ENCODE assay signal across 12 cellular contexts in genomic region chr9:134570151-134570621, GRCh38.
DNase-seq lines count a peak whose midpoint lies in the region; ATAC-seq and TF ChIP-seq lines count a peak whose summit lies in the region.
"Had no signal": no experiment of that assay in that cellular context is flagged by ENCODE, and none has a peak within 500 bp of the region (broad histone marks: within the 10 kb centered on the region; RNA-seq: fewer than 3 reads in every experiment).

No MANE protein-coding gene starts in this region.

- no peak overlapping the region for H3K4me3 Mint-ChIP-seq in stimulated activated effector memory CD8-positive, alpha-beta T cell treated with anti-CD3 and anti-CD28 coated beads, Interleukin-12 subunit alpha, Interleukin-12 subunit beta, amount 100 ng/mL, for 72 hours

- no peaks in the 10 kb centered on the region for H3K36me3 Mint-ChIP-seq in stimulated activated effector memory CD8-positive, alpha-beta T cell treated with anti-CD3 and anti-CD28 coated beads, Interleukin-12 subunit alpha, Interleukin-12 subunit beta, amount 100 ng/mL, for 72 hours

- no peak for TF ChIP-seq CTCF in Peyer's patch (IDR thresholded peaks at IDR 0.05)
- TF ChIP-seq CTCF in right atrium auricular region (IDR thresholded peaks at IDR 0.05) = no peak

- peaks cover 4% of the 10 kb centered on the region for H3K9me3 Mint-ChIP-seq in stimulated activated effector memory CD8-positive, alpha-beta T cell treated with anti-CD3 and anti-CD28 coated beads, Interleukin-12 subunit alpha, Interleukin-12 subunit beta, amount 100 ng/mL, for 72 hours

- H3K9me3 ChIP-seq in Peyer's patch (peaks cover 0 to 7% (median 0%) of the 10 kb centered on the region in 4 donors), right atrium auricular region (peaks cover 0 to 23% of the 10 kb centered on the region in 2 donors)

- peak; percentile 64 for DNase-seq in Daoy (ENCODE audit: low read depth)
- peak in 2 of 3 donors; percentile 20 to 30 for DNase-seq in Peyer's patch
- peak; percentile 55 for DNase-seq in right atrium auricular region (ENCODE audit: low spot score)
- DNase-seq in stimulated activated effector memory CD8-positive, alpha-beta T cell treated with anti-CD3 and anti-CD28 coated beads, Interleukin-12 subunit alpha, Interleukin-12 subunit beta, amount 100 ng/mL, for 72 hours (ENCODE audit: low spot score in 2 of 2) = no peak
- DNase-seq in KBM-7 = no peak
- no peak for DNase-seq in NCI-H748 treated with DMSO at 0.1 percent for 48 hours (lab: John Stamatoyannopoulos, UW)
- no peak for DNase-seq in stimulated activated CD4-positive, alpha-beta T cell treated with anti-CD3 and anti-CD28 coated beads, Interleukin-12 subunit alpha, Interleukin-12 subunit beta, amount 100 ng/mL, for 4 hours
- DNase-seq: anterior cingulate cortex, COR-L47, OCI-M1 had no signal

- H3K36me3 ChIP-seq in Peyer's patch = no peaks in the 10 kb centered on the region
- no peaks in the 10 kb centered on the region for H3K36me3 ChIP-seq in right atrium auricular region

- no peak overlapping the region for H3K27ac ChIP-seq in Peyer's patch
- H3K27ac ChIP-seq in right atrium auricular region = no peak overlapping the region
- H3K27ac ChIP-seq: skin epidermis had no signal

- no peak overlapping the region for H3K4me3 ChIP-seq in Peyer's patch
- no peak overlapping the region for H3K4me3 ChIP-seq in right atrium auricular region
- H3K4me3 ChIP-seq: skin epidermis had no signal

- in situ Hi-C loops in KBM-7 (cut with MboI; ENCODE audit: low pct_unique_long_range_greater_than_20kb, low sequenced_read_pairs) = no loop called here

- no peak overlapping the region for H3K27ac Mint-ChIP-seq in stimulated activated effector memory CD8-positive, alpha-beta T cell treated with anti-CD3 and anti-CD28 coated beads, Interleukin-12 subunit alpha, Interleukin-12 subunit beta, amount 100 ng/mL, for 72 hours

- no peaks in the 10 kb centered on the region for H3K4me1 Mint-ChIP-seq in stimulated activated effector memory CD8-positive, alpha-beta T cell treated with anti-CD3 and anti-CD28 coated beads, Interleukin-12 subunit alpha, Interleukin-12 subunit beta, amount 100 ng/mL, for 72 hours

- peak; percentile 39 for ATAC-seq in stimulated activated effector memory CD8-positive, alpha-beta T cell treated with anti-CD3 and anti-CD28 coated beads, Interleukin-12 subunit alpha, Interleukin-12 subunit beta, amount 100 ng/mL, for 72 hours
- ATAC-seq in HG02678 (IDR thresholded peaks at IDR 0.05; ENCODE audit: unreplicated experiment) = no peak

- TF ChIP-seq POLR2A in Peyer's patch (IDR thresholded peaks at IDR 0.05) = no peak

- H3K27me3 ChIP-seq in Peyer's patch (no peaks in the 10 kb centered on the region), right atrium auricular region (no peaks in the 10 kb centered on the region)

- H3K4me1 ChIP-seq in Peyer's patch (no peaks in the 10 kb centered on the region), right atrium auricular region (no peaks in the 10 kb centered on the region)

Comparison
In these comparisons a context has a peak if more than half of its experiments do, and no peak if none do; other contexts are left out.
1. DNase-seq: peak in Daoy (single experiment), Peyer's patch (2 of 3) and right atrium auricular region (single experiment); none in stimulated activated effector memory CD8-positive, alpha-beta T cell treated with anti-CD3 and anti-CD28 coated beads, Interleukin-12 subunit alpha, Interleukin-12 subunit beta, amount 100 ng/mL, for 72 hours (0 of 2), KBM-7 (single experiment), NCI-H748 treated with DMSO at 0.1 percent for 48 hours (single experiment) and stimulated activated CD4-positive, alpha-beta T cell treated with anti-CD3 and anti-CD28 coated beads, Interleukin-12 subunit alpha, Interleukin-12 subunit beta, amount 100 ng/mL, for 4 hours (single experiment).